Comparison of ENCODE assay signal across 10 cellular contexts in the genomic region with DNA sequence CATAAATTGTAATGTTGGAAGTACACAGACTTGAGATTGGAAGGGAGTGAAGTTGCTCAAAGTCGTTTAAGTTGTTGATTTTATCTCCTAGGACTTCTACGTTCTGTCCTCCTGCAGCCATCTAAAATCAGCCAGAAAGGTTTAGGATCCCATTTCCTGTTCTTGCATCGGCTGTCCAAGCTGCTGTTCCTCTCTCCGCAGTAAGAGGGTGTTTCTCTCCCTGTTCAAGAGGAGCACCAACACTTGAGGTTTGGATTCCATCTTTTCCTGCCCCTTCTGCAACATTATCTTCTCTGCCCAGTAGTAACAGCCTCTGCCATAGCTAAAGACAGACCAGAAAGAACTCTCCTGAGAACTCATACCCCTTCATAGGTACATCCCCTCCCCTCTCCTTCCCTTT.
DNase-seq lines count a peak whose midpoint lies in the region; ATAC-seq and TF ChIP-seq lines count a peak whose summit lies in the region.
"Had no signal": no experiment of that assay in that cellular context is flagged by ENCODE, and none has a peak within 500 bp of the region (broad histone marks: within the 10 kb centered on the region; RNA-seq: fewer than 3 reads in every experiment).

No MANE protein-coding gene starts in this region.

- 15 to 39% methylated on average over 4 of the region's 4 CpGs for WGBS in GM23248 (ENCODE audit: low coverage in 1 of 2, low lambda C conversion rate in 2 of 2, missing lambda C conversion rate in 2 of 2), 2 experiments
- WGBS in prostate gland = 12% methylated on average over 4 of the region's 4 CpGs
- 33% methylated on average over 4 of the region's 4 CpGs for WGBS in suprapubic skin

- H3K4me2 ChIP-seq in GM23248 (ENCODE audit: unreplicated experiment) (no peak overlapping the region), PC-3 (ENCODE audit: low read length) (no peak overlapping the region)
- H3K4me2 ChIP-seq: KMS-11 had no signal

- no peaks in the 10 kb centered on the region for H4K20me1 ChIP-seq in GM23248 (ENCODE audit: insufficient read depth)
- H4K20me1 ChIP-seq in PC-3 (ENCODE audit: low read length) = no peaks in the 10 kb centered on the region

- in situ Hi-C loops in GM23248 (cut with MboI) = no loop called here

- TF ChIP-seq POLR2A in prostate gland (IDR thresholded peaks at IDR 0.05) (no peak), suprapubic skin (IDR thresholded peaks at IDR 0.05) (no peak)

- H3F3A ChIP-seq in GM23248 (ENCODE audit: insufficient read depth) (no peaks in the 10 kb centered on the region), PC-3 (ENCODE audit: low read length, unreplicated experiment) (no peaks in the 10 kb centered on the region)

- H3K27ac Mint-ChIP-seq in activated naive CD4-positive, alpha-beta T cell treated with anti-CD3 and anti-CD28 coated beads for 36 hours = no peak overlapping the region

- ATAC-seq in PC-3 = no peak

- H3K27me3 ChIP-seq in GM23248 (replicated peaks; ENCODE audit: insufficient read depth) (no peaks in the 10 kb centered on the region), PC-3 (ENCODE audit: low read length) (no peaks in the 10 kb centered on the region), prostate gland (replicated peaks; ENCODE audit: insufficient read depth) (no peaks in the 10 kb centered on the region), suprapubic skin (no peaks in the 10 kb centered on the region)

- H3K9me2 ChIP-seq in GM23248 (ENCODE audit: insufficient read depth) (no peaks in the 10 kb centered on the region), PC-3 (replicated peaks; ENCODE audit: low read length) (no peaks in the 10 kb centered on the region)

- H3K4me1 Mint-ChIP-seq in activated naive CD4-positive, alpha-beta T cell treated with anti-CD3 and anti-CD28 coated beads for 36 hours (ENCODE audit: low read depth) = peaks cover 11% of the 10 kb centered on the region

- H2AFZ ChIP-seq in GM23248 (0 out of 2 replicates have a peak overlapping the region, but pooled peaks have one; percentile 45), PC-3 (ENCODE audit: low read length) (no peak overlapping the region)

- DNase-seq in GM23248 = peak; percentile 45
- DNase-seq in PC-3 = peak; percentile 6
- no peak for DNase-seq in fibroblast of pulmonary artery (ENCODE audit: low read depth)
- no peak for DNase-seq in prostate gland (ENCODE audit: low spot score)
- DNase-seq in suprapubic skin (ENCODE audit: low spot score in 2 of 2) = no peak
- no peak for DNase-seq in activated CD4-positive, alpha-beta T cell treated with anti-CD3 and anti-CD28 coated beads for 48 hours
- no peak for DNase-seq in activated naive CD4-positive, alpha-beta T cell treated with anti-CD3 and anti-CD28 coated beads for 36 hours
- DNase-seq in HuH-7 (ENCODE audit: low spot score) = no peak
- DNase-seq: T1000 had no signal

- H3K4me3 ChIP-seq in GM23248 (no peak overlapping the region), PC-3 (ENCODE audit: low read length) (no peak overlapping the region), fibroblast of pulmonary artery (replicated peaks; ENCODE audit: low read depth, low read length) (no peak overlapping the region), prostate gland (no peak overlapping the region), suprapubic skin (no peak overlapping the region)

- no peak overlapping the region for H3K27ac ChIP-seq in GM23248
- H3K27ac ChIP-seq in PC-3 (ENCODE audit: low read length) = no peak overlapping the region
- H3K27ac ChIP-seq in prostate gland = no peak overlapping the region
- no peak overlapping the region for H3K27ac ChIP-seq in suprapubic skin
- H3K27ac ChIP-seq: KMS-11 had no signal

- H3K4me1 ChIP-seq in GM23248 (ENCODE audit: insufficient read depth) = no peaks in the 10 kb centered on the region
- H3K4me1 ChIP-seq in PC-3 (ENCODE audit: insufficient read depth, low read length) = no peaks in the 10 kb centered on the region
- no peaks in the 10 kb centered on the region for H3K4me1 ChIP-seq in prostate gland (replicated peaks)
- no peaks in the 10 kb centered on the region for H3K4me1 ChIP-seq in suprapubic skin

- no peak overlapping the region for H3K4me3 Mint-ChIP-seq in activated naive CD4-positive, alpha-beta T cell treated with anti-CD3 and anti-CD28 coated beads for 36 hours

- no peaks in the 10 kb centered on the region for H3K9me3 Mint-ChIP-seq in activated naive CD4-positive, alpha-beta T cell treated with anti-CD3 and anti-CD28 coated beads for 36 hours

- H3K36me3 ChIP-seq in GM23248 (ENCODE audit: low read depth) (no peaks in the 10 kb centered on the region), PC-3 (ENCODE audit: low read depth, low read length) (no peaks in the 10 kb centered on the region), prostate gland (no peaks in the 10 kb centered on the region), suprapubic skin (no peaks in the 10 kb centered on the region)

- H3K9ac ChIP-seq in GM23248 = no peak overlapping the region
- no peak overlapping the region for H3K9ac ChIP-seq in PC-3 (ENCODE audit: low read length)
- H3K9ac ChIP-seq: KMS-11 had no signal

- H3K9me3 ChIP-seq in GM23248 (ENCODE audit: low read depth) = no peaks in the 10 kb centered on the region
- no peaks in the 10 kb centered on the region for H3K9me3 ChIP-seq in PC-3 (ENCODE audit: low read length)
- H3K9me3 ChIP-seq in prostate gland = no peaks in the 10 kb centered on the region
- no peaks in the 10 kb centered on the region for H3K9me3 ChIP-seq in suprapubic skin

- POLR2A ChIA-PET in PC-3 (lab: Charles Lee; ENCODE audit: unreplicated experiment) = interaction anchor here (0.7 kb wide), 1 partner anchor 187 kb away, joined by 5 read pairs; no protein-coding TSS in a partner anchor

- H3K79me2 ChIP-seq in GM23248 (ENCODE audit: insufficient read depth) = no peaks in the 10 kb centered on the region
- H3K79me2 ChIP-seq in PC-3 (ENCODE audit: low read length) = no peaks in the 10 kb centered on the region

- TF ChIP-seq CTCF in PC-3 (conservative IDR thresholded peaks at IDR 0.05; ENCODE audit: low read depth, low read length) = 0 out of 2 replicates have a peak, but pooled peaks have one; percentile 19
- TF ChIP-seq CTCF in fibroblast of pulmonary artery (IDR thresholded peaks at IDR 0.05; ENCODE audit: low read length, missing control alignments) = peak; percentile 12
- peak in 3 of 4 experiments; percentile 23 to 52 (median 48) for TF ChIP-seq CTCF in prostate gland (IDR thresholded peaks at IDR 0.05)
- TF ChIP-seq CTCF in suprapubic skin (IDR thresholded peaks at IDR 0.05) = peak in 1 of 2 donors; percentile 31

- CTCF ChIA-PET in PC-3 (lab: Charles Lee) = no interaction called here
- CTCF ChIA-PET in activated naive CD4-positive, alpha-beta T cell treated with anti-CD3 and anti-CD28 coated beads for 36 hours (lab: Charles Lee) = no interaction called here

- H3K36me3 Mint-ChIP-seq in activated naive CD4-positive, alpha-beta T cell treated with anti-CD3 and anti-CD28 coated beads for 36 hours (ENCODE audit: low read depth) = no peaks in the 10 kb centered on the region

- intact Hi-C loops in PC-3 (cut with micrococcal nuclease) = no loop called here
- intact Hi-C loops in prostate gland (cut with DNase I) = no loop called here
- intact Hi-C loops in activated naive CD4-positive, alpha-beta T cell treated with anti-CD3 and anti-CD28 coated beads for 36 hours (cut with micrococcal nuclease) = no loop called here

- peaks cover 24% of the 10 kb centered on the region for H3K27me3 Mint-ChIP-seq in activated naive CD4-positive, alpha-beta T cell treated with anti-CD3 and anti-CD28 coated beads for 36 hours (ENCODE audit: low read depth)

- TF ChIP-seq EP300 in suprapubic skin (IDR thresholded peaks at IDR 0.05) = no peak

- BruUV-seq in PC-3 (replicated peaks; lab: Mats Ljungman, UMichigan) = no TSS peak

Comparison
In these comparisons a context has a peak if more than half of its experiments do, and no peak if none do; other contexts are left out.
1. DNase-seq: peak in GM23248 (single experiment) and PC-3 (single experiment); none in fibroblast of pulmonary artery (single experiment), prostate gland (single experiment), suprapubic skin (0 of 2), activated CD4-positive, alpha-beta T cell treated with anti-CD3 and anti-CD28 coated beads for 48 hours (single experiment), activated naive CD4-positive, alpha-beta T cell treated with anti-CD3 and anti-CD28 coated beads for 36 hours (single experiment) and HuH-7 (single experiment).